20 cellular contexts compared by ENCODE assay signal in genomic region chr10:85544956-85545355, GRCh38.
DNase-seq lines count a peak whose midpoint lies in the region; ATAC-seq lines count a peak whose summit lies in the region.
"Had no signal": no experiment of that assay in that cellular context is flagged by ENCODE, and none has a peak within 500 bp of the region (broad histone marks: within the 10 kb centered on the region; RNA-seq: fewer than 3 reads in every experiment).

No MANE protein-coding gene starts in this region.

- peak overlapping the region; percentile 87 for H3K27ac ChIP-seq in SJSA1
- H3K27ac ChIP-seq: 22Rv1, Peyer's patch, SK-N-MC had no signal

- H3K4me3 ChIP-seq in SJSA1, result no peak overlapping the region
- H3K4me3 ChIP-seq: GM23338, Peyer's patch, SK-N-MC had no signal

- H3K27me3 ChIP-seq in SJSA1 (replicated peaks), result no peaks in the 10 kb centered on the region
- H3K27me3 ChIP-seq: BE2C, Peyer's patch had no signal

- ATAC-seq in GM19023 (IDR thresholded peaks at IDR 0.05; ENCODE audit: unreplicated experiment), result no peak
- ATAC-seq: CD8-positive, alpha-beta T cell; GM23338; Right ventricle myocardium inferior had no signal

- peaks cover 53% of the 10 kb centered on the region for H3K4me1 ChIP-seq in SJSA1 (replicated peaks)
- H3K4me1 ChIP-seq: BE2C, Peyer's patch had no signal

- DNase-seq in DMS153 (lab: John Stamatoyannopoulos, UW) (peak; percentile 30), DMS153 treated with DMSO at 0.1 percent for 48 hours (lab: John Stamatoyannopoulos, UW; ENCODE audit: unreplicated experiment) (no peak), DMS53 (lab: John Stamatoyannopoulos, UW) (peak; percentile 88), SJSA1 (ENCODE audit: low read depth in 1 of 2, low spot score in 2 of 2) (peak; percentile 76 to 85), lung microvascular endothelial cell (ENCODE audit: low read depth in 2 of 2) (peak; percentile 62 to 84), cardiac septum (ENCODE audit: low spot score) (no peak)
- no peak for DNase-seq in activated naive CD4-positive, alpha-beta T cell treated with Interleukin-2 at 50 U/mL for 16 hours
- DNase-seq: BE2C; CD8-positive, alpha-beta T cell; GF-D8; KBM-7; NCI-H1092 treated with DMSO at 0.1 percent for 48 hours; NCI-H446; NCI-H82; Peyer's patch had no signal

- H3K36me3 ChIP-seq in SJSA1, result no peaks in the 10 kb centered on the region
- H3K36me3 ChIP-seq: BE2C, Peyer's patch had no signal

- intact Hi-C loops in cardiac septum (cut with DNase I), result loop anchor here (10.0 kb wide), 1 partner anchor 830 kb away; no protein-coding TSS in a partner anchor

- 0 out of 2 replicates have a peak, but pooled peaks cover 4% of the 10 kb centered on the region for H3K9me3 ChIP-seq in SJSA1 (replicated peaks)
- H3K9me3 ChIP-seq: BE2C, Peyer's patch had no signal

Comparison
In these comparisons a context has a peak if more than half of its experiments do, and no peak if none do; other contexts are left out.
1. DNase-seq: peak in DMS153 (single experiment), DMS53 (single experiment), SJSA1 (2 of 2) and lung microvascular endothelial cell (2 of 2); none in DMS153 treated with DMSO at 0.1 percent for 48 hours (single experiment), cardiac septum (single experiment) and activated naive CD4-positive, alpha-beta T cell treated with Interleukin-2 at 50 U/mL for 16 hours (single experiment).